ENCODE assay signal across 8 cellular contexts in the genomic region with DNA sequence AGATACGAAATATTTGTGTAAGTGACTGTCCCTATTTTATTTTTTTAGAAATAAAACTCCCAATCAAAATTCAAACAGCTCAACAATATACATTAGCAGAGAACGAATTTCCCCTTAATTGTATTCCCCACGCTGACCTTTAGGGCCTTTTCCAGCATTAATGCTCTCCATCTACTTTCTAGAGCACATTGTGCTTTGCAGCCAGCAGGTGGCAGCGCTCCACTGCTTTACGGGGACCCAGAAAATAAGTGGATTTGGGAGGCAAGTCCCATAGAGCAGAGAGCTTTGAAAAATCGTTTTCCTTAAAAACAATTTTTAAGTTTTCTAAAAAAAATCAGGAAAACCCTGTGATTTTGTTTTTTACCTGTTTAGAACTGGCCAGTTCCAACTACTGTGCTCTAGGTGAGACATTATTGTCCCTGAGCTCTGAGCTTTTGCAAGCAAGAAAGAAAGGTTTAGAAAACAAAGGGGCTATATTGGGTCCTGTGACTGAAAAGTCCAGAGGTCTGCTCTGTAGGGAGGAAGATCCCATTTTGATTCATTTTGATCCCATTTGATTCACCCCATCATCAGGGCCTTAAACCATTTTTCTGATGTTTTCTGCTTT.
DNase-seq lines count a peak whose midpoint lies in the region; ATAC-seq and TF ChIP-seq lines count a peak whose summit lies in the region.

No MANE protein-coding gene starts in this region.

- no peaks in the 10 kb centered on the region for H3K9me3 Mint-ChIP-seq in CD4-positive, alpha-beta T cell
- H3K9me3 Mint-ChIP-seq in brain, result peaks cover 0 to 9% (median 0%) of the 10 kb centered on the region in 5 experiments

- ATAC-seq in CD4-positive, alpha-beta T cell (ENCODE audit: poor library complexity), result no peak
- ATAC-seq in GM18909 (IDR thresholded peaks at IDR 0.05; ENCODE audit: poor library complexity, unreplicated experiment) (peak; percentile 59), GM19397 (IDR thresholded peaks at IDR 0.05; ENCODE audit: unreplicated experiment) (no peak)

- H3K27ac ChIP-seq in CD4-positive, alpha-beta T cell (ENCODE audit: low read depth, low read length), result no peak overlapping the region

- peaks cover 8% of the 10 kb centered on the region for H3K4me1 Mint-ChIP-seq in CD4-positive, alpha-beta T cell (ENCODE audit: low read depth)
- peaks cover 32% of the 10 kb centered on the region for H3K4me1 Mint-ChIP-seq in brain

- no peaks in the 10 kb centered on the region for H3K36me3 Mint-ChIP-seq in CD4-positive, alpha-beta T cell (ENCODE audit: low read depth)
- no peaks in the 10 kb centered on the region for H3K36me3 Mint-ChIP-seq in brain

- H3K9me3 ChIP-seq in CD4-positive, alpha-beta T cell (ENCODE audit: control insufficient read depth, low read length), result no peaks in the 10 kb centered on the region

- H3K4me3 Mint-ChIP-seq in CD4-positive, alpha-beta T cell, result no peak overlapping the region
- H3K4me3 Mint-ChIP-seq in brain, result no peak overlapping the region

- POLR2A ChIA-PET in CD4-positive, alpha-beta T cell (lab: Charles Lee), result no interaction called here

- no peak overlapping the region for H3K27ac Mint-ChIP-seq in CD4-positive, alpha-beta T cell
- H3K27ac Mint-ChIP-seq in brain, result peak overlapping the region in 3 of 5 experiments; percentile 9 to 51 (median 22)

- H3K27me3 Mint-ChIP-seq in CD4-positive, alpha-beta T cell, result peaks cover under 1% of the 10 kb centered on the region
- H3K27me3 Mint-ChIP-seq in brain, result peaks cover 12% of the 10 kb centered on the region

- CTCF ChIA-PET in CD4-positive, alpha-beta T cell (lab: Charles Lee), result interaction anchor here (1.3 to 1.8 kb wide), 3 partner anchors 8 to 148 kb away, joined by 3 to 6 read pairs (median 4); no protein-coding TSS in a partner anchor

- intact Hi-C loops in CD4-positive, alpha-beta T cell (cut with DNase I, micrococcal nuclease), result loop anchor here in 1 of 2 experiments (5.0 kb wide), 2 partner anchors 589 to 1054 kb away; no protein-coding TSS in a partner anchor

- TF ChIP-seq CTCF in CD4-positive, alpha-beta T cell (IDR thresholded peaks at IDR 0.05), result peak; percentile 60
- TF ChIP-seq CTCF in brain (conservative IDR thresholded peaks at IDR 0.05), result peak; percentile 93 to 98

- H3K27me3 ChIP-seq in CD4-positive, alpha-beta T cell (ENCODE audit: control insufficient read depth, insufficient read depth, low read length), result no peaks in the 10 kb centered on the region

- DNase-seq in CD4-positive, alpha-beta T cell, result peak in 4 of 10 experiments; percentile 7 to 15 (median 13)
- DNase-seq in LHCN-M2 (ENCODE audit: low read depth) (peak; percentile 54), RPMI7951 (ENCODE audit: low read depth) (peak; percentile 58), inferior parietal cortex (ENCODE audit: extremely low spot score) (peak; percentile 73)
- peak; percentile 25 for DNase-seq in stimulated activated CD4-positive, alpha-beta T cell treated with anti-CD3 and anti-CD28 coated beads, Interleukin-4, amount 100 ng/mL, for 1 hour
